ENCODE assay signal across 1 cellular context in the genomic region with DNA sequence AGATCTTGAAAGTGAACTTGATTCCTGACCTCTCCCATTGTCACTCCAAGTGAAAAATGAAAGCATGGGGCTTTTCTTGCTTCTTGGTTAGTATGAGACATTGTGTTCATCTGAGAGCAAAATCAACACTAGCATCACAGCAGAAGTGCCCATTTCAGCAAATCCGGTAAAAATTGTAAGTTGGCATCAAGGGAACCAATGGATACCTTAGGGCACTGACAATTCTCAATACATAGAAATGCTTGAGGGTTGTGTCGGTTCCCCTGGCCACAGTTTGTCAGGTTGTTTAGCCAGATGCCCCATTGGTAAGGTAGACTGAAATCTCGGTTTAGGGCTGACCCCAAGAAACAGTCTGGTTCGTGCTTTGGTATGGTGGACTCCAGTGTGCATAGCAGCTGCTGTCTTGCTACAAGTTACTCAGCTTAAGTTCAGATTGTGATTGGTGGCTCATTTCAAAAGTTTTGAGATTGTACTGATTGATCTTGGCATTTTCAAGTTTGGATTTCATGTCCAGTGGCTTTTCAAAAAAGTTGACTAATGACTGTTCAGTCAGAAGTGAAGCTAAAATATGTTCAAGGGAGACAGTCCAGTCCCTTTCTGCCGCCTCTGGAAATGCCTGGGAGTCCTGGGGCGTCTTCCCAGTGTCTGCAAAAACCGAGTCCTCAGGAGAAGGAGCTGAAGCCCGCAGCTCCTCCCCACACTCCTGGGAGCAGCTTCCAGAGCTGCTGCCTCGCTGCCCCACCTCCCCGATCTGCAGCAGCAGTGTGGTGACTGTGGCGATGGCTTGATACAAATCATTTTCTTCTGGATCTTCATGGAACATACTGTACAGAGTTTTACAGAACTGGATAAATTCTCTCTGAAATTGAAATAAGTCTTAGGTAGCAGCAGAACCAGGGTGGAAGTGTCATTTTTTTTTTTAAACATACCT.
TF ChIP-seq lines count a peak whose summit lies in the region.

No MANE protein-coding gene starts in this region.

TF ChIP-seq in GM23338, 12 proteins besides CTCF, POLR2A, EP300 and RAD21 (continued from another document):
- no peak for TF ChIP-seq ZNF462 (CRISPR knock-in tag; IDR thresholded peaks at IDR 0.05)
